14 cellular contexts compared by ENCODE assay signal in the genomic region with DNA sequence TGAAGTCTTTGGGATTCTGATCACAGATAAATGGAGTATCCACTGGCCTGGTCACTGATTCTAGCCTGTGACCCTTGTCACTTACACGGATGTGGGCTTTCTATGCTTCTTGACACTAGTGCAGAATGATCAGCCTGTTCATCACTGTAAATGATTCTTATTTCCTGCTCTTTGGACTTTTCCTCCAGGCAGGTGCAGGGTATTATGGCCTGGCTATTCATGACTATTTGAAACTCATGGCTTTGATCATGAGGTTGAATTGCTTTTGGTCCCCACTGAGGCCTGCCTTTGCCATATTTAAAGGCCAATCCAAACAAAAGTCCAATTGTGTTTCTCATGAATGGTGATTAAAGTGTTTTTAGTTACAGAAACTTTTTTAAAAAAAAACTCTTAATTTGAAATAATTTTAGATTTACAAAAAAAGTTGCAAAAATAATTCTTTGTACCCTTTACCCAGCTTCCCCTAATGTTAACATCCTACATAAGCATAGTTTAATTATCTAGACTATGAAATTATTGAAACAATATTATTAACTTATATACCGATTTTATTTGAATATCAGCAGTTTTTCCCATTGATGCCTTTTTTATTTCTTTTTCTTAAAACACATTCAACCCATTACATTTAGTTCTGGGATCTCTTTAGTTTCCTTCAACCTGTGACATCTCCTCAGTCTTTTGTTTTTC.
"Had no signal": no experiment of that assay in that cellular context is flagged by ENCODE, and none has a peak within 500 bp of the region (broad histone marks: within the 10 kb centered on the region; RNA-seq: fewer than 3 reads in every experiment).

No MANE protein-coding gene starts in this region.

- H3K27me3 Mint-ChIP-seq: activated naive CD4-positive, alpha-beta T cell treated with anti-CD3 and anti-CD28 coated beads, Interleukin-2, amount 10 ng/mL, durations not matched to agents 7 days and 5 days; T-cell had no signal

- H3K4me3 Mint-ChIP-seq: activated naive CD4-positive, alpha-beta T cell treated with anti-CD3 and anti-CD28 coated beads, Interleukin-2, amount 10 ng/mL, durations not matched to agents 7 days and 5 days; immature natural killer cell; T-cell had no signal

- H3K27ac ChIP-seq: ascending aorta, esophagus squamous epithelium, tibial artery, vagina had no signal

- H3K4me1 Mint-ChIP-seq: activated naive CD4-positive, alpha-beta T cell treated with anti-CD3 and anti-CD28 coated beads, Interleukin-2, amount 10 ng/mL, durations not matched to agents 7 days and 5 days had no signal

- ATAC-seq: T-cell had no signal

- H3K27ac Mint-ChIP-seq: activated naive CD4-positive, alpha-beta T cell treated with anti-CD3 and anti-CD28 coated beads, Interleukin-2, amount 10 ng/mL, durations not matched to agents 7 days and 5 days; immature natural killer cell; T-cell had no signal

- H3K9me3 Mint-ChIP-seq: immature natural killer cell, T-cell had no signal

- H3K36me3 ChIP-seq: ascending aorta, esophagus squamous epithelium, tibial artery, vagina had no signal

- H3K9me3 ChIP-seq: ascending aorta, esophagus squamous epithelium, tibial artery, vagina had no signal

- H3K4me3 ChIP-seq: ascending aorta, esophagus squamous epithelium, lung, tibial artery, vagina had no signal

- DNase-seq: activated CD4-positive, alpha-beta T cell treated with anti-CD3 and anti-CD28 coated beads, Interleukin-2, amount 50 U/mL, for 48 hours; activated CD4-positive, CD25-positive, alpha-beta regulatory T cell treated with anti-CD3 and anti-CD28 coated beads, Interleukin-2, amount 50 U/mL, for 72 hours; activated naive CD4-positive, alpha-beta T cell treated with anti-CD3 and anti-CD28 coated beads, Interleukin-2, amount 10 ng/mL, durations not matched to agents 7 days and 5 days; esophagus squamous epithelium; immature natural killer cell; midbrain; stimulated activated CD4-positive, alpha-beta T cell treated with anti-CD3 and anti-CD28 coated beads, Interleukin-2, amount 100 ng/mL, for 48 hours; stimulated activated naive CD4-positive, alpha-beta T cell; T-cell; T1000; tibial artery had no signal

- H3K27me3 ChIP-seq: ascending aorta, esophagus squamous epithelium, tibial artery, vagina had no signal

- H3K4me1 ChIP-seq: ascending aorta, esophagus squamous epithelium, tibial artery, vagina had no signal
